15 cellular contexts compared by ENCODE assay signal in the genomic region with DNA sequence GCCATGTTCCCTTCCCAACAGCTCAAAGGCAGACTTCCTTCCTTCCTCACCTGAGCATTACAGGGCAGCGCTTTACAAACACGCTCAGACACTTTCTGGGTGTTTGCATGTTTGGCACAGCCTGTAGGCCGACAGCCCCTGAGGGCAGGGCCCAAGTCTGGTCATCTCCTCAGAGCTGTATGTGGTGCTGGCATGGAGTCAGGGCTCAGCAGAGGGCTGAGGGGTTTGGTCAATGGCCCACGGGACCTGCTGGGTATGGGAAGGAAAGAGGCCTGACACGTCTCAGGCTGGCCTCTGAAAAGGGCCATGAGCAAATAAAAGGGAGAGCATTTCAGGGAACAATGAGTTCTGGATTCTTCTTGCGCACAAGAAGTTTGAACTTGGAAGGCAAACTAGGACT.
DNase-seq lines count a peak whose midpoint lies in the region; ATAC-seq and TF ChIP-seq lines count a peak whose summit lies in the region.
"Had no signal": no experiment of that assay in that cellular context is flagged by ENCODE, and none has a peak within 500 bp of the region (broad histone marks: within the 10 kb centered on the region; RNA-seq: fewer than 3 reads in every experiment).

No MANE protein-coding gene starts in this region.

- H3K9me3 ChIP-seq in left lung (no peaks in the 10 kb centered on the region), upper lobe of right lung (no peaks in the 10 kb centered on the region)
- H3K9me3 ChIP-seq: BLaER1 treated with 17β-estradiol and CSF1 and Interleukin-3, amounts not matched to agents 10 nM and 100 nM had no signal

- H3K36me3 ChIP-seq in left lung (peaks cover 0 to 43% of the 10 kb centered on the region in 2 donors), upper lobe of right lung (no peaks in the 10 kb centered on the region)

- H3K4me3 ChIP-seq in left lung (no peak overlapping the region), upper lobe of right lung (no peak overlapping the region)
- H3K4me3 ChIP-seq: BLaER1 treated with 17β-estradiol and CSF1 and Interleukin-3, amounts not matched to agents 10 nM and 100 nM had no signal

- peaks cover 4% of the 10 kb centered on the region for H3K36me3 Mint-ChIP-seq in activated CD8-positive, alpha-beta T cell treated with anti-CD3 and anti-CD28 coated beads for 36 hours (ENCODE audit: low read depth)
- H3K36me3 Mint-ChIP-seq in activated CD8-positive, alpha-beta T cell treated with anti-CD3 and anti-CD28 coated beads, Interleukin-2, amount 10 ng/mL, durations not matched to agents 7 days and 5 days (ENCODE audit: low read depth) = peaks cover 22% of the 10 kb centered on the region
- H3K36me3 Mint-ChIP-seq in WTC11 = no peaks in the 10 kb centered on the region

- CTCF ChIA-PET in activated CD8-positive, alpha-beta T cell treated with anti-CD3 and anti-CD28 coated beads for 36 hours (lab: Charles Lee) = no interaction called here
- CTCF ChIA-PET in activated CD8-positive, alpha-beta T cell treated with anti-CD3 and anti-CD28 coated beads, Interleukin-2, amount 10 ng/mL, durations not matched to agents 7 days and 5 days (lab: Charles Lee) = no interaction called here
- CTCF ChIA-PET in WTC11 (lab: Charles Lee) = no interaction called here

- DNase-seq in activated CD8-positive, alpha-beta T cell treated with anti-CD3 and anti-CD28 coated beads for 36 hours = no peak
- DNase-seq in activated CD8-positive, alpha-beta T cell treated with anti-CD3 and anti-CD28 coated beads, Interleukin-2, amount 10 ng/mL, durations not matched to agents 7 days and 5 days = no peak
- DNase-seq in WTC11 (ENCODE audit: low spot score) = no peak
- peak in 1 of 2 donors; percentile 41 for DNase-seq in left lung
- DNase-seq in upper lobe of right lung = peak; percentile 69
- DNase-seq in NCI-H1694 treated with DMSO at 0.1 percent for 48 hours (lab: John Stamatoyannopoulos, UW) = no peak
- DNase-seq in hippocampal formation (lab: John Stamatoyannopoulos, UW) = no peak
- DNase-seq: ACHN; CD4-positive, CD25-positive, alpha-beta regulatory T cell; DMS53; GF-D8; HCEC 1CT; HFFc6 had no signal

- H3K27me3 Mint-ChIP-seq in activated CD8-positive, alpha-beta T cell treated with anti-CD3 and anti-CD28 coated beads for 36 hours = no peaks in the 10 kb centered on the region
- no peaks in the 10 kb centered on the region for H3K27me3 Mint-ChIP-seq in activated CD8-positive, alpha-beta T cell treated with anti-CD3 and anti-CD28 coated beads, Interleukin-2, amount 10 ng/mL, durations not matched to agents 7 days and 5 days (ENCODE audit: low read depth)
- no peaks in the 10 kb centered on the region for H3K27me3 Mint-ChIP-seq in WTC11 (ENCODE audit: low read depth)
- H3K27me3 Mint-ChIP-seq: CD4-positive, CD25-positive, alpha-beta regulatory T cell had no signal

- intact Hi-C loops in activated CD8-positive, alpha-beta T cell treated with anti-CD3 and anti-CD28 coated beads for 36 hours (cut with micrococcal nuclease) = no loop called here
- intact Hi-C loops in left lung (cut with DNase I) (no loop called here), upper lobe of right lung (cut with DNase I) (no loop called here)

- peak overlapping the region; percentile 63 for H3K27ac Mint-ChIP-seq in activated CD8-positive, alpha-beta T cell treated with anti-CD3 and anti-CD28 coated beads for 36 hours
- no peak overlapping the region for H3K27ac Mint-ChIP-seq in activated CD8-positive, alpha-beta T cell treated with anti-CD3 and anti-CD28 coated beads, Interleukin-2, amount 10 ng/mL, durations not matched to agents 7 days and 5 days
- H3K27ac Mint-ChIP-seq in WTC11 = peak overlapping the region; percentile 74; the same call in 1 of the 2 replicates
- H3K27ac Mint-ChIP-seq: HFFc6 had no signal

- no peak overlapping the region for H3K4me3 Mint-ChIP-seq in activated CD8-positive, alpha-beta T cell treated with anti-CD3 and anti-CD28 coated beads for 36 hours
- no peak overlapping the region for H3K4me3 Mint-ChIP-seq in activated CD8-positive, alpha-beta T cell treated with anti-CD3 and anti-CD28 coated beads, Interleukin-2, amount 10 ng/mL, durations not matched to agents 7 days and 5 days
- H3K4me3 Mint-ChIP-seq in WTC11 = no peak overlapping the region
- H3K4me3 Mint-ChIP-seq: CD4-positive, CD25-positive, alpha-beta regulatory T cell; HFFc6 had no signal

- POLR2A ChIA-PET in activated CD8-positive, alpha-beta T cell treated with anti-CD3 and anti-CD28 coated beads for 36 hours (lab: Charles Lee) = no interaction called here
- POLR2A ChIA-PET in activated CD8-positive, alpha-beta T cell treated with anti-CD3 and anti-CD28 coated beads, Interleukin-2, amount 10 ng/mL, durations not matched to agents 7 days and 5 days (lab: Charles Lee) = interaction anchor here (0.6 kb wide), 1 partner anchor 374 kb away, joined by 3 read pairs; no protein-coding TSS in a partner anchor
- POLR2A ChIA-PET in WTC11 (lab: Charles Lee) = no interaction called here

- H3K27me3 ChIP-seq in left lung (no peaks in the 10 kb centered on the region), upper lobe of right lung (no peaks in the 10 kb centered on the region)
- H3K27me3 ChIP-seq: BLaER1 treated with 17β-estradiol and CSF1 and Interleukin-3, amounts not matched to agents 10 nM and 100 nM had no signal

- no peak for ATAC-seq in activated CD8-positive, alpha-beta T cell treated with anti-CD3 and anti-CD28 coated beads for 36 hours
- no peak for ATAC-seq in activated CD8-positive, alpha-beta T cell treated with anti-CD3 and anti-CD28 coated beads, Interleukin-2, amount 10 ng/mL, durations not matched to agents 7 days and 5 days
- no peak for ATAC-seq in WTC11
- ATAC-seq in left lung = peak; percentile 20
- peak; percentile 78 for ATAC-seq in upper lobe of right lung
- ATAC-seq: HepG2 had no signal

- H3K9me3 Mint-ChIP-seq in activated CD8-positive, alpha-beta T cell treated with anti-CD3 and anti-CD28 coated beads for 36 hours = no peaks in the 10 kb centered on the region
- H3K9me3 Mint-ChIP-seq in activated CD8-positive, alpha-beta T cell treated with anti-CD3 and anti-CD28 coated beads, Interleukin-2, amount 10 ng/mL, durations not matched to agents 7 days and 5 days (ENCODE audit: insufficient read depth) = no peaks in the 10 kb centered on the region
- H3K9me3 Mint-ChIP-seq in WTC11 = no peaks in the 10 kb centered on the region
- H3K9me3 Mint-ChIP-seq: HFFc6 had no signal

- H3K4me1 ChIP-seq in left lung (no peaks in the 10 kb centered on the region), upper lobe of right lung (no peaks in the 10 kb centered on the region)

- no peak for TF ChIP-seq CTCF in activated CD8-positive, alpha-beta T cell treated with anti-CD3 and anti-CD28 coated beads for 36 hours (IDR thresholded peaks at IDR 0.05)
- TF ChIP-seq CTCF in WTC11 (IDR thresholded peaks at IDR 0.05) (no peak), left lung (IDR thresholded peaks at IDR 0.05) (no peak), upper lobe of right lung (IDR thresholded peaks at IDR 0.05) (no peak)

- H3K27ac ChIP-seq in left lung (peak overlapping the region in 1 of 2 donors; percentile 19), upper lobe of right lung (no peak overlapping the region)
- H3K27ac ChIP-seq: BLaER1 treated with 17β-estradiol and CSF1 and Interleukin-3, amounts not matched to agents 10 nM and 100 nM had no signal

- peaks cover 3% of the 10 kb centered on the region for H3K4me1 Mint-ChIP-seq in activated CD8-positive, alpha-beta T cell treated with anti-CD3 and anti-CD28 coated beads for 36 hours (ENCODE audit: low read depth)
- peaks cover 3% of the 10 kb centered on the region for H3K4me1 Mint-ChIP-seq in activated CD8-positive, alpha-beta T cell treated with anti-CD3 and anti-CD28 coated beads, Interleukin-2, amount 10 ng/mL, durations not matched to agents 7 days and 5 days (ENCODE audit: low read depth)
- peaks cover 35% of the 10 kb centered on the region for H3K4me1 Mint-ChIP-seq in WTC11

TF ChIP-seq in WTC11, 78 proteins besides CTCF, POLR2A, EP300 and RAD21:
- TF ChIP-seq TCF7 (CRISPR knock-in tag; IDR thresholded peaks at IDR 0.05; ENCODE audit: low read depth) (no peak), ZNF416 (CRISPR knock-in tag; IDR thresholded peaks at IDR 0.05) (no peak), NR1H2 (CRISPR knock-in tag; IDR thresholded peaks at IDR 0.05) (no peak), USF1 (CRISPR knock-in tag; IDR thresholded peaks at IDR 0.05) (no peak)
- TF ChIP-seq, protein P1, sequence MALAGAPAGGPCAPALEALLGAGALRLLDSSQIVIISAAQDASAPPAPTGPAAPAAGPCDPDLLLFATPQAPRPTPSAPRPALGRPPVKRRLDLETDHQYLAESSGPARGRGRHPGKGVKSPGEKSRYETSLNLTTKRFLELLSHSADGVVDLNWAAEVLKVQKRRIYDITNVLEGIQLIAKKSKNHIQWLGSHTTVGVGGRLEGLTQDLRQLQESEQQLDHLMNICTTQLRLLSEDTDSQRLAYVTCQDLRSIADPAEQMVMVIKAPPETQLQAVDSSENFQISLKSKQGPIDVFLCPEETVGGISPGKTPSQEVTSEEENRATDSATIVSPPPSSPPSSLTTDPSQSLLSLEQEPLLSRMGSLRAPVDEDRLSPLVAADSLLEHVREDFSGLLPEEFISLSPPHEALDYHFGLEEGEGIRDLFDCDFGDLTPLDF (CRISPR knock-in tag; IDR thresholded peaks at IDR 0.05) = no peak
- TF ChIP-seq, protein P2, sequence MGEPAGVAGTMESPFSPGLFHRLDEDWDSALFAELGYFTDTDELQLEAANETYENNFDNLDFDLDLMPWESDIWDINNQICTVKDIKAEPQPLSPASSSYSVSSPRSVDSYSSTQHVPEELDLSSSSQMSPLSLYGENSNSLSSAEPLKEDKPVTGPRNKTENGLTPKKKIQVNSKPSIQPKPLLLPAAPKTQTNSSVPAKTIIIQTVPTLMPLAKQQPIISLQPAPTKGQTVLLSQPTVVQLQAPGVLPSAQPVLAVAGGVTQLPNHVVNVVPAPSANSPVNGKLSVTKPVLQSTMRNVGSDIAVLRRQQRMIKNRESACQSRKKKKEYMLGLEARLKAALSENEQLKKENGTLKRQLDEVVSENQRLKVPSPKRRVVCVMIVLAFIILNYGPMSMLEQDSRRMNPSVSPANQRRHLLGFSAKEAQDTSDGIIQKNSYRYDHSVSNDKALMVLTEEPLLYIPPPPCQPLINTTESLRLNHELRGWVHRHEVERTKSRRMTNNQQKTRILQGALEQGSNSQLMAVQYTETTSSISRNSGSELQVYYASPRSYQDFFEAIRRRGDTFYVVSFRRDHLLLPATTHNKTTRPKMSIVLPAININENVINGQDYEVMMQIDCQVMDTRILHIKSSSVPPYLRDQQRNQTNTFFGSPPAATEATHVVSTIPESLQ (CRISPR knock-in tag; IDR thresholded peaks at IDR 0.05) = no peak

Comparison
In these comparisons a context has a peak if more than half of its experiments do, and no peak if none do; other contexts are left out.
1. ATAC-seq: peak in left lung (single experiment) and upper lobe of right lung (single experiment); none in activated CD8-positive, alpha-beta T cell treated with anti-CD3 and anti-CD28 coated beads for 36 hours (single experiment), activated CD8-positive, alpha-beta T cell treated with anti-CD3 and anti-CD28 coated beads, Interleukin-2, amount 10 ng/mL, durations not matched to agents 7 days and 5 days (single experiment) and WTC11 (single experiment).